Comparison of ENCODE assay signal across 7 cellular contexts in the genomic region with DNA sequence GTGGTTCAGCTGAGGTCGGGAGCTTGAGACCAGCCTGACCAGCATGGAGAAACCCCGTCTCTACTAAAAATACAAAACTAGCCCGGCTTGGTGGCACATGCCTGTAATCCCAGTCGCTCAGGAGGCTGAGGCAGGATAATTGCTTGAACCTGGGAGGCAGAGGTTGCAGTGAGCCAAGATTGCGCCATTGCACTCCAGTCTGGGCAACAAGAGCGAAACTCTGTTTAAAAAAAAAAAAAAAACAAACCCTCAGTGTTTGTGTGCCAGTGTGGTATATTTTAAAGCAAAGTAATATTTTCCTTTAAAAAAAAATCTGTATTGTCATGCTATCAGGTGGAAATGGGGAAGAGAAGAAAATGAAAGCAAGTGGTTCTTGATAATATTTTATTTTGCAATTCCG. TPM values are rescaled to one million over a fixed set of nuclear protein-coding genes. Genes with fewer than 3 reads are reported as not detected.
A peak's percentile ranks its signal among the peaks of the same experiment; 100 is the strongest.
DNase-seq lines count a peak whose midpoint lies in the region; ATAC-seq and TF ChIP-seq lines count a peak whose summit lies in the region.
"Not testable (repeated sequence)": the region's sequence is repeated elsewhere in the genome, so short reads cannot be mapped to it uniquely, and the experiment has no call there.

No MANE protein-coding gene starts in this region.

- not testable (repeated sequence) for H3K23me2 ChIP-seq in H9 (ENCODE audit: insufficient read length, low read depth, low read length, poor library complexity, severe bottlenecking)

- H3K56ac ChIP-seq in H9 (ENCODE audit: insufficient read length, low read depth, low read length): not testable (repeated sequence)

- not testable (repeated sequence) for H3K14ac ChIP-seq in H9 (ENCODE audit: insufficient read depth, low read length)

- not testable (repeated sequence) for H3K23ac ChIP-seq in H9 (ENCODE audit: insufficient read length, low read depth, low read length)

- H2BK5ac ChIP-seq in H9 (ENCODE audit: insufficient read length, low read length): not testable (repeated sequence)

- H3K9ac ChIP-seq in H9 (ENCODE audit: extremely low read depth, insufficient read length, low read length): not testable (repeated sequence)

- not testable (repeated sequence) for H3K27me3 ChIP-seq in GM23338 (ENCODE audit: insufficient read depth); H9 (ENCODE audit: insufficient read depth, low read length); WERI-Rb-1 (ENCODE audit: insufficient read depth, low read depth, severe bottlenecking); neutrophil; thoracic aorta (replicated peaks; ENCODE audit: insufficient read depth)

- not testable (repeated sequence) for H2BK20ac ChIP-seq in H9 (ENCODE audit: low read depth, low read length, poor library complexity, severe bottlenecking)

- H3K4ac ChIP-seq in H9 (ENCODE audit: low read depth, low read length): not testable (repeated sequence)

- not testable (repeated sequence) for H2BK15ac ChIP-seq in H9 (ENCODE audit: low read depth, low read length)

- not testable (repeated sequence) for H3K9me3 Mint-ChIP-seq in CD14-positive monocyte, GM23338, H9

- TF ChIP-seq CTCF in CD14-positive monocyte (IDR thresholded peaks at IDR 0.05); GM23338 (conservative IDR thresholded peaks at IDR 0.05; ENCODE audit: low read depth in 2 of 2); H9 (conservative IDR thresholded peaks at IDR 0.05); WERI-Rb-1 (IDR thresholded peaks at IDR 0.05; ENCODE audit: low read depth, low read length); neutrophil (IDR thresholded peaks at IDR 0.05); thoracic aorta (IDR thresholded peaks at IDR 0.05): not testable (repeated sequence)

- H4K5ac ChIP-seq in H9 (ENCODE audit: insufficient read length, low read depth, low read length): not testable (repeated sequence)

- H3K79me1 ChIP-seq in H9 (ENCODE audit: insufficient read depth, low read depth, low read length, poor library complexity, severe bottlenecking): not testable (repeated sequence)

- not testable (repeated sequence) for H3K36me3 ChIP-seq in GM23338 (ENCODE audit: insufficient read depth); WERI-Rb-1; neutrophil; thoracic aorta

- not testable (repeated sequence) for H2AK5ac ChIP-seq in H9 (ENCODE audit: insufficient read length, low read length)

- not testable (repeated sequence) for H4K20me1 ChIP-seq in GM23338 (replicated peaks; ENCODE audit: insufficient read depth); H9 (ENCODE audit: control insufficient read depth, insufficient read depth, insufficient read length)

- not testable (repeated sequence) for H3K9me3 ChIP-seq in H9 (ENCODE audit: control insufficient read depth, low read depth, low read length); WERI-Rb-1 (ENCODE audit: severe bottlenecking); neutrophil; thoracic aorta

- not testable (repeated sequence) for H2BK120ac ChIP-seq in H9 (ENCODE audit: low read depth, low read length, poor library complexity, severe bottlenecking)

- not testable (repeated sequence) for H4K8ac ChIP-seq in H9 (replicated peaks; ENCODE audit: insufficient read length, low read depth, low read length)

- H3K27ac Mint-ChIP-seq in CD14-positive monocyte: peak overlapping the region in 6 of 7 donors; percentile 43 to 76 (median 60)
- H3K27ac Mint-ChIP-seq in GM23338: not testable (repeated sequence)
- H3K27ac Mint-ChIP-seq in H9: peak overlapping the region in 2 of 3 experiments; percentile 42 to 53; a peak in 3 of 7 replicates

- not testable (repeated sequence) for H3K27me3 Mint-ChIP-seq in CD14-positive monocyte (ENCODE audit: low read depth in 3 of 3); GM23338 (ENCODE audit: insufficient read depth, low read depth, poor library complexity); H9 (ENCODE audit: low read depth)

- intact Hi-C loops in CD14-positive monocyte (cut with micrococcal nuclease): not testable (repeated sequence)

- not testable (repeated sequence) for H2AFZ ChIP-seq in GM23338; H9 (ENCODE audit: low read length)

- WGBS in H9 (ENCODE audit: extremely low coverage, insufficient read length, low lambda C conversion rate): no CpG with 5 or more reads among the region's 7 CpGs

- H3K4me3 Mint-ChIP-seq in CD14-positive monocyte: peak overlapping the region in 1 of 2 donors; percentile 64
- not testable (repeated sequence) for H3K4me3 Mint-ChIP-seq in GM23338, H9

- peaks cover 11% of the 10 kb centered on the region for H3K4me1 Mint-ChIP-seq in CD14-positive monocyte
- not testable (repeated sequence) for H3K4me1 Mint-ChIP-seq in GM23338, H9

- H3K79me2 ChIP-seq in GM23338 (replicated peaks; ENCODE audit: insufficient read depth); H9 (ENCODE audit: insufficient read depth, low read length): not testable (repeated sequence)

- H3K4me2 ChIP-seq in GM23338; H9 (ENCODE audit: insufficient read depth, insufficient read length, low read length): not testable (repeated sequence)

- not testable (repeated sequence) for DNase-seq in CD14-positive monocyte (ENCODE audit: low spot score); GM23338 (ENCODE audit: low spot score); H9; left lobe of liver (ENCODE audit: low spot score); thoracic aorta (ENCODE audit: low spot score)
- DNase-seq in WERI-Rb-1: peak; percentile 55

- H3K27ac ChIP-seq in GM23338 (ENCODE audit: low read depth) (peak overlapping the region; percentile 50; the same call in 1 of the 2 replicates), neutrophil (peak overlapping the region; percentile 18), thoracic aorta (peak overlapping the region in 1 of 2 donors; percentile 52)
- not testable (repeated sequence) for H3K27ac ChIP-seq in H9 (ENCODE audit: insufficient read length, low read depth, low read length); WERI-Rb-1

- not testable (repeated sequence) for H3F3A ChIP-seq in GM23338 (replicated peaks; ENCODE audit: low read depth)

- not testable (repeated sequence) for ATAC-seq in GM23338; thoracic aorta (ENCODE audit: insufficient number of reproducible peaks, low FRiP score, low read depth)
- peak; percentile 65 for ATAC-seq in left lobe of liver

- not testable (repeated sequence) for H3K9me2 ChIP-seq in GM23338 (ENCODE audit: insufficient read depth)

- H3K4me3 ChIP-seq in GM23338; WERI-Rb-1 (ENCODE audit: low read depth, low read length); neutrophil (ENCODE audit: low read depth in 1 of 2, low read length in 1 of 2): not testable (repeated sequence)
- peak overlapping the region; percentile 21 for H3K4me3 ChIP-seq in thoracic aorta

- H3T11ph ChIP-seq in H9 (ENCODE audit: low read length): not testable (repeated sequence)

- H3K36me3 Mint-ChIP-seq in CD14-positive monocyte: peaks cover 9 to 14% of the 10 kb centered on the region in 2 donors
- H3K36me3 Mint-ChIP-seq in GM23338 (ENCODE audit: low read depth): not testable (repeated sequence)
- H3K36me3 Mint-ChIP-seq in H9 (ENCODE audit: insufficient read depth in 1 of 3, low read depth in 3 of 3): peaks cover 0 to 20% (median 17%) of the 10 kb centered on the region in 3 experiments; a peak in 5 of 7 replicates

- not testable (repeated sequence) for H3K18ac ChIP-seq in H9 (ENCODE audit: insufficient read length, low read depth, low read length)

- not testable (repeated sequence) for H4K91ac ChIP-seq in H9 (ENCODE audit: insufficient read length, low read depth, low read length)

- not testable (repeated sequence) for H2BK12ac ChIP-seq in H9 (ENCODE audit: insufficient read length, low read depth, low read length)

- not testable (repeated sequence) for H3K4me1 ChIP-seq in GM23338 (ENCODE audit: insufficient read depth); H9 (ENCODE audit: insufficient read depth, low read length); neutrophil (ENCODE audit: control insufficient read depth in 1 of 2, insufficient read depth in 1 of 2, low read depth in 1 of 2, low read length in 1 of 2); thoracic aorta (ENCODE audit: control insufficient read depth in 1 of 2, low read depth in 2 of 2)

RNA-seq across cellular contexts. Expression of a gene that starts 14.3 kb away (rescaled TPM):
- polyA plus RNA-seq in CD14-positive monocyte: 10 to 100 TPM; 62.0 to 83.5 TPM
- total RNA-seq in GM23338 (2014; rRNA removed; shearing (Covaris generic)): 54.2 and 54.8 TPM in 2 replicates
- polyA plus RNA-seq in GM23338 (2016; fragmentation: Nextera tagmentation; extraction: Ambion mirVana): 57.6 and 58.7 TPM in 2 replicates
- total RNA-seq in H9 (2021): 91.9 and 94.8 TPM in 2 replicates
- 20.6 TPM for total RNA-seq in left lobe of liver
- total RNA-seq in thoracic aorta: 10 to 100 TPM; 43.3 to 75.0 TPM
